In genomic region chr1:230205719-230206198, GRCh38 we compare ENCODE assay signal across 1 cellular context.
TF ChIP-seq lines count a peak whose summit lies in the region.

No MANE protein-coding gene starts in this region.

TF ChIP-seq in K562, 482 proteins besides CTCF, POLR2A, EP300 and RAD21 (continued from another document and continues in another):
- TF ChIP-seq ZNF609 (CRISPR knock-in tag; IDR thresholded peaks at IDR 0.05; ENCODE audit: borderline replicate concordance) (no peak), RBM14 (IDR thresholded peaks at IDR 0.05; ENCODE audit: borderline replicate concordance, insufficient read depth, low read depth, low read length) (no peak), SRSF1 (IDR thresholded peaks at IDR 0.05; ENCODE audit: low read depth, low read length) (no peak), FOXJ2 (tag; IDR thresholded peaks at IDR 0.05) (peak; percentile 61; the same call in 1 of the 2 replicates), EHMT2 (IDR thresholded peaks at IDR 0.05) (no peak), PRDM10 (IDR thresholded peaks at IDR 0.05; ENCODE audit: partially characterized antibody) (peak; percentile 32), ZNF644 (tag; IDR thresholded peaks at IDR 0.05; ENCODE audit: low read depth) (0 out of 2 replicates have a peak, but pooled peaks have one; percentile 60), GABPB1 (CRISPR knock-in tag; IDR thresholded peaks at IDR 0.05) (peak; percentile 48; the same call in 1 of the 2 replicates), DNMT1 (IDR thresholded peaks at IDR 0.05) (no peak), ZNF57 (CRISPR knock-in tag; IDR thresholded peaks at IDR 0.05) (no peak), NR1H2 (CRISPR knock-in tag; IDR thresholded peaks at IDR 0.05) (no peak), ATF7 (IDR thresholded peaks at IDR 0.05) (no peak), TFE3 (CRISPR knock-in tag; IDR thresholded peaks at IDR 0.05) (no peak), NKRF (IDR thresholded peaks at IDR 0.05; ENCODE audit: borderline replicate concordance) (no peak), NCOA1 (IDR thresholded peaks at IDR 0.05; ENCODE audit: low read depth) (peak; percentile 44; the same call in 1 of the 2 replicates), AFF4 (CRISPR knock-in tag; IDR thresholded peaks at IDR 0.05) (0 out of 2 replicates have a peak, but pooled peaks have one; percentile 45), ZNF766 (CRISPR knock-in tag; conservative IDR thresholded peaks at IDR 0.05) (peak; percentile 72), NCOA6 (IDR thresholded peaks at IDR 0.05) (no peak), KDM1A (IDR thresholded peaks at IDR 0.05) (peak; percentile 76 to 82), SLC30A9 (CRISPR knock-in tag; IDR thresholded peaks at IDR 0.05) (no peak), LEF1 (IDR thresholded peaks at IDR 0.05) (peak; percentile 61; the same call in 1 of the 2 replicates), CBFA2T2 (conservative IDR thresholded peaks at IDR 0.05) (peak; percentile 97), DACH1 (IDR thresholded peaks at IDR 0.05; ENCODE audit: partially characterized antibody) (peak; percentile 14), GATA2 (CRISPR knock-in tag; IDR thresholded peaks at IDR 0.05) (peak; percentile 84), KHSRP (IDR thresholded peaks at IDR 0.05) (no peak), CBX3 (IDR thresholded peaks at IDR 0.05; ENCODE audit: borderline replicate concordance in 1 of 2, low read length in 2 of 2) (0 out of 3 replicates have a peak, but pooled peaks of 1 of the 2 experiments have one; percentile 50), BCL6 (CRISPR knock-in tag; IDR thresholded peaks at IDR 0.05) (no peak), ELK1 (CRISPR knock-in tag; IDR thresholded peaks at IDR 0.05) (no peak), ZKSCAN3 (CRISPR knock-in tag; IDR thresholded peaks at IDR 0.05) (no peak), NELFE (IDR thresholded peaks at IDR 0.05; ENCODE audit: insufficient read depth, insufficient read length) (no peak), CEBPG (CRISPR knock-in tag; IDR thresholded peaks at IDR 0.05) (no peak), CEBPG (tag; conservative IDR thresholded peaks at IDR 0.05 in 1 of 2, IDR thresholded peaks at IDR 0.05 in 1 of 2) (no peak), DLX4 (CRISPR knock-in tag; IDR thresholded peaks at IDR 0.05) (no peak), XRCC4 (IDR thresholded peaks at IDR 0.05; ENCODE audit: extremely low read depth, insufficient read depth, insufficient read length) (no peak), ZNF586 (CRISPR knock-in tag; conservative IDR thresholded peaks at IDR 0.05) (no peak), ZNF445 (CRISPR knock-in tag; IDR thresholded peaks at IDR 0.05; ENCODE audit: low read depth) (no peak), AFF1 (IDR thresholded peaks at IDR 0.05; ENCODE audit: low read depth in 1 of 2, partially characterized antibody in 2 of 2) (no peak), SMARCC2 (IDR thresholded peaks at IDR 0.05; ENCODE audit: low read depth) (peak; percentile 75), ZNF197 (CRISPR knock-in tag; IDR thresholded peaks at IDR 0.05; ENCODE audit: low read depth) (peak; percentile 76; the same call in 1 of the 2 replicates), PML (IDR thresholded peaks at IDR 0.05; ENCODE audit: low read length) (peak; percentile 94), ZNF75A (CRISPR knock-in tag; IDR thresholded peaks at IDR 0.05) (peak; percentile 87)
